In the genomic region with DNA sequence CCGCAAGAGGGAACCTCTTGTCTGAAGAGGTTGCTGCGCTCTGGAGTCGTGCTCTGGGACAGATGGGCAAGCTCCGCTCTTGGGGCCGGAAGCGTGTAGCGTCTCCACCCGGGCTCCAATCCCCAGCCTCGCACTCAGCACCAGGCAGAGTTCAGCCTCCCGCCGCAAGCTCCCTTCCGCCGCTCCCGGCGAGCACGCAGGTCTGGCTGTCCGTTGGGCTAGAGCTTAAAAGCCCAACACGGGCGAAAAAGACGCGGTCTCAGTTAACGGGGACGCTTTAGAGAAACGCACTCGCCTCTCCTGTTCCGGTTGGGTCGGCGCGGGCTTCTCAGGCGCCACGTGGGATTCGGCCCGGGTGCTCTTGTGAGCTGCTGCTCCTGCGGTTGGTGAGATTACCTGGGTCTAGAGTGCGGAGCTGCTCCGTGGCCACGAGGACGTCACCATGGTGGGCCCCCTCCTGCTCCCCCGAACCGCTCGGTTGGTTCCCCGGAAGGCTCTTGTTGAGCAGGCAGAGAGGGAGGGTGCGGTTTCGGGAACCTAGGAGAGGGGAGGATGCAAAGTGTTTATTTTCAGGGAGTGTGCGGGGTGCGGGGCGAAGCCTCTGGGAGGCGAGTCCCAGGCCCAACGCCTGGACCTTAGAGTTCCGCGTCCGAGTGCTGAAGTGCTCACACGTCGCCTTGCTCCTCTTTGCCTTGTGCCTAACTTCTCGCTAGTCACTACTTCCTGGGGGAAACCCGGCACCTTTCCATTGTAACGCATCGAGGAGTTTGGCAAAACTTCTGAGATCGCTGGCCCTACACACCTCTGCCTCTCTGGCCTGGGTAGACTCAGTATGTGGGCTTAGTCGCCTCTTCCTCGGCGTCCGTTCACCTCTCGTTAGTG, we compare ENCODE assay signal across 8 cellular contexts. TPM values are rescaled to one million over a fixed set of nuclear protein-coding genes. Genes with fewer than 3 reads are reported as not detected.
DNase-seq lines count a peak whose midpoint lies in the region; ATAC-seq, FAIRE-seq and TF ChIP-seq lines count a peak whose summit lies in the region.

Gene TMA16, plus strand, starts transcription at position 331 of the 882 bp plus-strand sequence. Its CDS starts 112 bp downstream, at position 443.

- H3K9ac ChIP-seq in HUES48 (ENCODE audit: low read depth, low read length) (peak within 1 kb of the TSS; percentile 97), OCI-LY1 (ENCODE audit: low read length) (peak within 1 kb of the TSS; percentile 94), endothelial cell of umbilical vein (replicated peaks; ENCODE audit: extremely low read depth, insufficient read depth, low read length) (peak within 1 kb of the TSS; percentile 97)

- H2AFZ ChIP-seq in OCI-LY1 (ENCODE audit: low read length) (no peak within 1 kb of the TSS), endothelial cell of umbilical vein (ENCODE audit: low read depth, low read length) (peak within 1 kb of the TSS; percentile 93)

- intact Hi-C loops in endothelial cell of umbilical vein (cut with micrococcal nuclease): loop anchor here (1.0 to 10.0 kb wide), 4 partner anchors 16 to 380 kb away; partner anchors contain the start of gene NAF1

- FAIRE-seq in endothelial cell of umbilical vein (lab: Jason Lieb, UNC): peak; percentile 90

- H3K36me3 ChIP-seq in HUES48 (ENCODE audit: control insufficient read depth, insufficient read depth, low read length) (peaks cover 14% of the 10 kb centered on the region; the same call in 1 of the 2 replicates), OCI-LY1 (ENCODE audit: insufficient read depth, low read length) (peaks cover 24% of the 10 kb centered on the region), endothelial cell of umbilical vein (ENCODE audit: control insufficient read depth in 2 of 2, extremely low read depth in 1 of 2, insufficient read depth in 2 of 2, low read length in 2 of 2) (no peaks in the 10 kb centered on the region)

- H3K27me3 ChIP-seq in HUES48 (ENCODE audit: control insufficient read depth, insufficient read depth, low read length) (no peaks in the 10 kb centered on the region), OCI-LY1 (ENCODE audit: insufficient read depth, low read length) (no peaks in the 10 kb centered on the region), endothelial cell of umbilical vein (ENCODE audit: control insufficient read depth in 2 of 2, insufficient read depth in 2 of 2, low read length in 2 of 2) (no peaks in the 10 kb centered on the region)

- DNase-seq in Caki2 (ENCODE audit: low read depth) (peak; percentile 86), endothelial cell of umbilical vein (ENCODE audit: low read depth, low spot score) (peak; percentile 93), middle frontal gyrus (ENCODE audit: extremely low spot score, low spot score) (peak; percentile 82)
- DNase-seq in activated CD8-positive, alpha-beta memory T cell treated with anti-CD3 and anti-CD28 coated beads, Interleukin-2, amount 50 U/mL, for 48 hours: peak; percentile 91
- DNase-seq in stimulated activated CD8-positive, alpha-beta memory T cell treated with anti-CD3 and anti-CD28 coated beads, Interleukin-2, amount 100 ng/mL, for 48 hours (ENCODE audit: low read depth in 2 of 2): peak; percentile 72 to 77

- TF ChIP-seq CTCF in OCI-LY1 (IDR thresholded peaks at IDR 0.05; ENCODE audit: low read length): no peak; the same call in 1 of the 2 replicates
- no peak for TF ChIP-seq CTCF in endothelial cell of umbilical vein (IDR thresholded peaks at IDR 0.05; ENCODE audit: extremely low read depth in 1 of 2, insufficient read depth in 1 of 2, low read depth in 1 of 2, low read length in 2 of 2)

- H3F3A ChIP-seq in OCI-LY1 (ENCODE audit: insufficient read depth, low read length): peaks cover 9% of the 10 kb centered on the region; the same call in 1 of the 2 replicates

- BruUV-seq in endothelial cell of umbilical vein (replicated peaks; lab: Mats Ljungman, UMichigan): TSS peak; percentile 56

- dilution Hi-C loops in endothelial cell of umbilical vein (cut with MboI; ENCODE audit: extremely low pct_ligation_motif_present, low sequenced_read_pairs): no loop called here

- in situ Hi-C loops in Caki2 (cut with HindIII; ENCODE audit: low pct_unique_long_range_greater_than_20kb, low sequenced_read_pairs): no loop called here

- peak; percentile 83 for TF ChIP-seq POLR2A in endothelial cell of umbilical vein (IDR thresholded peaks at IDR 0.05; ENCODE audit: low read depth, low read length)

- H3K27ac ChIP-seq in HUES48 (ENCODE audit: low read depth, low read length): peak within 1 kb of the TSS; percentile 98
- H3K27ac ChIP-seq in OCI-LY1 (ENCODE audit: low read depth, low read length, poor library complexity, severe bottlenecking): peak within 1 kb of the TSS; percentile 86
- peak within 1 kb of the TSS; percentile 87 for H3K27ac ChIP-seq in endothelial cell of umbilical vein (ENCODE audit: insufficient read depth, low read depth, low read length)

- H3K4me1 ChIP-seq in HUES48 (ENCODE audit: control insufficient read depth, insufficient read depth, low read length): peaks cover 16% of the 10 kb centered on the region; the same call in 1 of the 2 replicates
- H3K4me1 ChIP-seq in OCI-LY1 (ENCODE audit: insufficient read depth, low read length, severe bottlenecking): peaks cover 20% of the 10 kb centered on the region
- peaks cover 23% of the 10 kb centered on the region for H3K4me1 ChIP-seq in endothelial cell of umbilical vein (ENCODE audit: control insufficient read depth, extremely low read depth, insufficient read depth, low read length)

- H3K9me3 ChIP-seq in HUES48 (ENCODE audit: control insufficient read depth, insufficient read depth, low read length): no peaks in the 10 kb centered on the region
- H3K9me3 ChIP-seq in OCI-LY1 (ENCODE audit: low read length): no peaks in the 10 kb centered on the region
- no peaks in the 10 kb centered on the region for H3K9me3 ChIP-seq in endothelial cell of umbilical vein (replicated peaks; ENCODE audit: control insufficient read depth, insufficient read depth, low read length)

- CTCF ChIA-PET in endothelial cell of umbilical vein (lab: Charles Lee): interaction anchor here (0.7 to 2.8 kb wide), 10 partner anchors 9 to 61 kb away, joined by 3 to 37 read pairs (median 6); no protein-coding TSS in a partner anchor

- H4K20me1 ChIP-seq in OCI-LY1 (ENCODE audit: insufficient read depth, low read length) (no peaks in the 10 kb centered on the region), endothelial cell of umbilical vein (replicated peaks; ENCODE audit: control insufficient read depth, extremely low read depth, insufficient read depth, low read length) (no peaks in the 10 kb centered on the region)

- H3K9me2 ChIP-seq in OCI-LY1 (ENCODE audit: low read depth, low read length): no peaks in the 10 kb centered on the region

- H3K9me1 ChIP-seq in endothelial cell of umbilical vein (replicated peaks; ENCODE audit: control insufficient read depth, extremely low read depth, insufficient read depth, low read length): no peaks in the 10 kb centered on the region

- H3K4me2 ChIP-seq in OCI-LY1 (ENCODE audit: low read length) (peak within 1 kb of the TSS; percentile 95), endothelial cell of umbilical vein (ENCODE audit: insufficient read depth, low read length) (peak within 1 kb of the TSS; percentile 99)

- peak; percentile 80 for ATAC-seq in GM21390 (IDR thresholded peaks at IDR 0.05; ENCODE audit: unreplicated experiment)

- H3K79me2 ChIP-seq in OCI-LY1 (ENCODE audit: insufficient read depth, low read length) (peaks cover 49% of the 10 kb centered on the region), endothelial cell of umbilical vein (ENCODE audit: control insufficient read depth, insufficient read depth, low read length) (peaks cover 51% of the 10 kb centered on the region)

- H3K4me3 ChIP-seq in HUES48 (ENCODE audit: low read depth, low read length) (peak within 1 kb of the TSS; percentile 87), OCI-LY1 (ENCODE audit: low read depth, low read length, poor library complexity, severe bottlenecking) (peak within 1 kb of the TSS; percentile 90), endothelial cell of umbilical vein (replicated peaks in 1 of 3; ENCODE audit: insufficient read depth in 1 of 3, low read depth in 1 of 3, low read length in 3 of 3) (peak within 1 kb of the TSS; percentile 83 to 93 (median 90))

- POLR2A ChIA-PET in endothelial cell of umbilical vein (lab: Charles Lee): interaction anchor here (0.6 to 1.6 kb wide), 6 partner anchors 14 to 162 kb away, joined by 3 to 7 read pairs (median 4); partner anchors contain the start of gene NPY1R

TF ChIP-seq in endothelial cell of umbilical vein, 7 proteins besides CTCF, POLR2A, EP300 and RAD21:
- TF ChIP-seq JUN (IDR thresholded peaks at IDR 0.05; ENCODE audit: borderline replicate concordance, insufficient read depth, insufficient read length, low read depth) (no peak), FOS (IDR thresholded peaks at IDR 0.05; ENCODE audit: borderline replicate concordance, insufficient read depth, low read length) (no peak), MYC (IDR thresholded peaks at IDR 0.05; ENCODE audit: low read depth, low read length) (peak; percentile 91), POLR2AphosphoS5 (IDR thresholded peaks at IDR 0.05; ENCODE audit: insufficient read depth, low read depth, low read length) (peak; percentile 85)
- TF ChIP-seq, protein P1, sequence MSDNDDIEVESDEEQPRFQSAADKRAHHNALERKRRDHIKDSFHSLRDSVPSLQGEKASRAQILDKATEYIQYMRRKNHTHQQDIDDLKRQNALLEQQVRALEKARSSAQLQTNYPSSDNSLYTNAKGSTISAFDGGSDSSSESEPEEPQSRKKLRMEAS (IDR thresholded peaks at IDR 0.05; ENCODE audit: insufficient read depth, insufficient read length): peak; percentile 85
TF ChIP-seq in endothelial cell of umbilical vein: peak in this region for 3.

RNA-seq across cellular contexts. Expression of gene TMA16, which starts in this region (rescaled TPM):
- total RNA-seq in Caki2 (2014; rRNA removed; shearing (Covaris generic); ENCODE audit: low replicate concordance): 18.6 and 43.8 TPM in 2 replicates
- total RNA-seq in endothelial cell of umbilical vein: 41.1 and 42.7 TPM in 2 replicates
- 2.9 and 4.2 TPM in 2 replicates for polyA plus RNA-seq in endothelial cell of umbilical vein
- polyA plus RNA-seq in endothelial cell of umbilical vein (2011; cell fraction: cytosol; rRNA removed): 12.6 and 19.6 TPM in 2 replicates
- 11.2 and 20.0 TPM in 2 replicates for polyA plus RNA-seq in endothelial cell of umbilical vein (2011; cell fraction: nucleus; rRNA removed)
- polyA plus RNA-seq in endothelial cell of umbilical vein (2012): 26.5 and 49.4 TPM in 2 replicates
- polyA minus RNA-seq in endothelial cell of umbilical vein: 10.4 and 14.6 TPM in 2 replicates
- polyA minus RNA-seq in endothelial cell of umbilical vein (2011; cell fraction: cytosol; rRNA and poly(A)+ RNA removed): 6.9 TPM
- polyA minus RNA-seq in endothelial cell of umbilical vein (2011; cell fraction: nucleus; rRNA and poly(A)+ RNA removed): 42.5 and 65.0 TPM in 2 replicates

Comparison
In these comparisons a context has a peak if more than half of its experiments do, and no peak if none do; other contexts are left out.
1. Peak in every context shown above with its lines: DNase-seq, ATAC-seq, H3K4me3 ChIP-seq and H3K27ac ChIP-seq.